In the genomic region with DNA sequence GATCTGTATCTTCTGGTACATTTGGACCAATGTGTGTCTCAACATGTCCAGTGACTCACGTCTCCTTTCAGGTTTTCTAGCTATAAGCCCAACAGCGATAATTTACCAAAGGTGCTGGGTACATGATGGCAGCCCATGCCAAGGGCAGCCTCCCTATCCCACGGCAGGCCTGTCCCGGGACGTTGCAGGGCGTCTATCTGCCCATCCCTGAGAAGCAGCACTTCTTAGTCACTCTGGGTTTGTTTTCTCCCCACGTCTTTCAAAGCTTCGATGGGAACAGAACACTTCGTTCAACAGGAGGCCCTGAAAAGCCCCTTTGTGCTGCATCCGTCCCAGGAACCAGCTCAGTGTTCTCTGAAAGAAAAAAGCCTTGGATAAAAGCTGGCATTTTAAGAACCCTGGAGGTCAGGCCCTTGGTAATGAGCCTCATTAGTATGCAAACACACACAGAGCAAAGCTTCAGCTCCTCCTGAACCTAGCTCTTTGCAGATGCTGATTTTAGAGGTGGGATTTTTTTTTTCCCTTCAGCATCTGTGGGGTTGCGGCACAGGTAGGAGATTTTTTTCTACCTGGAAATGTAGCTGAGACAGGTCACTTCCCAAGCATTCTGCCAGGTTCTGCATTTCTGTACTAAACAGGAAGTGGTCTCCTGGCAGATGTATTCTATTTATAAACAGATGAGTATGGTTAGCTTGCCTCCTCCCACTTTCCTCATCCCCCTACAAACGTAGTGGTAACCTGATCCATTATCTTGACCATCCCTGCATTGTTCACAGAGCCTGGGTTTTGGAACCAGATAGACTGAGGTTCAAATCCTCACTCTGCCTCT, we compare ENCODE assay signal across 1 cellular context.
TF ChIP-seq lines count a peak whose summit lies in the region.

No MANE protein-coding gene starts in this region.

TF ChIP-seq in HCT116, 20 proteins besides CTCF, POLR2A, EP300 and RAD21:
- TF ChIP-seq CBX3 (IDR thresholded peaks at IDR 0.05; ENCODE audit: low read depth): no peak
- no peak for TF ChIP-seq EGR1 (IDR thresholded peaks at IDR 0.05; ENCODE audit: low read depth)
- TF ChIP-seq FOSL1 (IDR thresholded peaks at IDR 0.05; ENCODE audit: low read depth): no peak
- no peak for TF ChIP-seq POLR2AphosphoS5 (IDR thresholded peaks at IDR 0.05; ENCODE audit: low read depth, low read length)
- TF ChIP-seq, protein P1, sequence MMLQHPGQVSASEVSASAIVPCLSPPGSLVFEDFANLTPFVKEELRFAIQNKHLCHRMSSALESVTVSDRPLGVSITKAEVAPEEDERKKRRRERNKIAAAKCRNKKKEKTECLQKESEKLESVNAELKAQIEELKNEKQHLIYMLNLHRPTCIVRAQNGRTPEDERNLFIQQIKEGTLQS (IDR thresholded peaks at IDR 0.05): no peak
- TF ChIP-seq ZFX (IDR thresholded peaks at IDR 0.05): no peak
- no peak for TF ChIP-seq JUND (IDR thresholded peaks at IDR 0.05)
- no peak for TF ChIP-seq ELF1 (IDR thresholded peaks at IDR 0.05; ENCODE audit: borderline replicate concordance, low read depth)
- no peak for TF ChIP-seq SRF (IDR thresholded peaks at IDR 0.05; ENCODE audit: low read depth)
- TF ChIP-seq SIN3A (IDR thresholded peaks at IDR 0.05; ENCODE audit: low read depth): no peak
- no peak for TF ChIP-seq CEBPB (IDR thresholded peaks at IDR 0.05; ENCODE audit: low read depth)
- no peak for TF ChIP-seq TCF7L2 (IDR thresholded peaks at IDR 0.05; ENCODE audit: borderline replicate concordance, extremely low read depth, insufficient read depth, insufficient read length)
- TF ChIP-seq EZH2 (IDR thresholded peaks at IDR 0.05): no peak
